ENCODE assay signal across 8 cellular contexts in the genomic region with DNA sequence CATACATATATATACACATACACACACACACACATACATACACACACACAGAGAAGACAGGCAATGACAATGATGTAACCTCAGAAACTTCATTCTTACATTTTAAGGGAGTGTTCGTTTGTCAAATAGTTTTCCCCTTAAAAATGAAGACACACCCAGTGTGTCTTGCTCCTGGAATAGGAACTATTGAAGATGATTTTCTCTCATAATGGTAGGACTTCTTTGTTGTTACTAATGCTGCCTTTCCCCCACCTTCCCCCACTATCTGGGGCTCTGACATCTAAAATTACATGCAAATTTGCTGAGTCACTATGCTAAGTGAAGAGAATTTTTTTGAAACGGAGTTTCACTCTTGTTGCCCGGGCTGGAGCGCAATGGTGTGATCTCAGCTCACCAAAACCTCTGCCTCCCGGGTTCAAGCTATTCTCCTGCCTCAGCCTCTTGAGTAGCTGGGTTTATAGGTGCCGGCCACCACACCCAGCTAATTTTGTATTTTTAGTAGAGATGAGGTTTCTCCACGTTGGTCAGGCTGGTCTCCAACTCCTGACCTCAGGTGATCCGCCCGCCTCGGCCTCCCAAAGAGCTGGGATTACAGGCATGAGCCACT. TPM values are rescaled to one million over a fixed set of nuclear protein-coding genes. Genes with fewer than 3 reads are reported as not detected.
DNase-seq lines count a peak whose midpoint lies in the region; ATAC-seq, FAIRE-seq and TF ChIP-seq lines count a peak whose summit lies in the region.
"Not testable (repeated sequence)": the region's sequence is repeated elsewhere in the genome, so short reads cannot be mapped to it uniquely, and the experiment has no call there.

No MANE protein-coding gene starts in this region.

- H3K4me3 ChIP-seq in A549: peak overlapping the region; percentile 12; the same call in 1 of the 3 replicates
- H3K4me3 ChIP-seq in astrocyte of the spinal cord (ENCODE audit: low read depth, low read length); foreskin fibroblast (ENCODE audit: low read depth in 1 of 2, low read length in 2 of 2): not testable (repeated sequence)

- not testable (repeated sequence) for TF ChIP-seq EP300 in A549 (IDR thresholded peaks at IDR 0.05)

- ATAC-seq in A549: peak; percentile 89 to 90
- peak; percentile 66 to 68 for ATAC-seq in natural killer cell treated with Interleukin-12 subunit alpha and Interleukin-12 subunit beta and Interleukin-15 and Interleukin-18, amount 100 ng/mL, for 72 hours

- TF ChIP-seq RAD21 in A549 (conservative IDR thresholded peaks at IDR 0.05 in 1 of 2, IDR thresholded peaks at IDR 0.05 in 1 of 2): not testable (repeated sequence)

- H3K9me3 ChIP-seq in A549: not testable (repeated sequence)

- peak overlapping the region; percentile 78 to 90 for H3K27ac ChIP-seq in A549

- H3K4me3 Mint-ChIP-seq in HFFc6: peak overlapping the region; percentile 53
- H3K4me3 Mint-ChIP-seq in natural killer cell treated with Interleukin-12 subunit alpha and Interleukin-12 subunit beta and Interleukin-15 and Interleukin-18, amount 100 ng/mL, for 72 hours: not testable (repeated sequence)

- H3K4me1 ChIP-seq in A549: peaks cover 16% of the 10 kb centered on the region

- H3K4me2 ChIP-seq in A549: peak overlapping the region; percentile 79

- H3K27ac Mint-ChIP-seq in HFFc6: peak overlapping the region; percentile 89
- peak overlapping the region; percentile 21 to 65 for H3K27ac Mint-ChIP-seq in natural killer cell treated with Interleukin-12 subunit alpha and Interleukin-12 subunit beta and Interleukin-15 and Interleukin-18, amount 100 ng/mL, for 72 hours

- TF ChIP-seq POLR2A in A549 (IDR thresholded peaks at IDR 0.05; ENCODE audit: low read length): not testable (repeated sequence)

- peaks cover 11% of the 10 kb centered on the region for H3K4me1 Mint-ChIP-seq in HFFc6 (ENCODE audit: low read depth)
- not testable (repeated sequence) for H3K4me1 Mint-ChIP-seq in natural killer cell treated with Interleukin-12 subunit alpha and Interleukin-12 subunit beta and Interleukin-15 and Interleukin-18, amount 100 ng/mL, for 72 hours (ENCODE audit: low read depth in 2 of 2)

- not testable (repeated sequence) for H3K9me3 Mint-ChIP-seq in HFFc6; natural killer cell treated with Interleukin-12 subunit alpha and Interleukin-12 subunit beta and Interleukin-15 and Interleukin-18, amount 100 ng/mL, for 72 hours

- not testable (repeated sequence) for FAIRE-seq in A549 (lab: Jason Lieb, UNC)

- CTCF ChIA-PET in A549 (lab: Yijun Ruan, JAX): interaction anchor here (0.6 kb wide), 1 partner anchor 1586 kb away, joined by 3 read pairs; no protein-coding TSS in a partner anchor

- POLR2A ChIA-PET in A549 (lab: Yijun Ruan, JAX): interaction anchor here (5.3 kb wide), 1 partner anchor 77 kb away, joined by 36 read pairs; a partner anchor contains a TSS

- in situ Hi-C loops in astrocyte of the spinal cord (cut with HindIII; ENCODE audit: low sequenced_read_pairs): not testable (repeated sequence)

- not testable (repeated sequence) for TF ChIP-seq CTCF in A549 (IDR thresholded peaks at IDR 0.05); HFFc6 (IDR thresholded peaks at IDR 0.05); astrocyte of the spinal cord (IDR thresholded peaks at IDR 0.05; ENCODE audit: low read depth, low read length); foreskin fibroblast (IDR thresholded peaks at IDR 0.05; ENCODE audit: low read depth, low read length)

- 27% methylated on average over 10 of the region's 10 CpGs for WGBS in A549 (ENCODE audit: missing lambda C conversion rate)

- H3K27me3 Mint-ChIP-seq in HFFc6 (ENCODE audit: insufficient read depth); natural killer cell treated with Interleukin-12 subunit alpha and Interleukin-12 subunit beta and Interleukin-15 and Interleukin-18, amount 100 ng/mL, for 72 hours: not testable (repeated sequence)

- peak; percentile 52 to 77 for DNase-seq in A549 (ENCODE audit: low read depth in 1 of 2, low spot score in 1 of 2)
- DNase-seq in ELR (ENCODE audit: low read depth): peak; percentile 64
- peak; percentile 72 for DNase-seq in HFFc6
- peak; percentile 51 for DNase-seq in MV-4-11 (lab: John Stamatoyannopoulos, UW)
- DNase-seq in SIG-M5 treated with dmso at 0.1 percent for 504 hours (lab: John Stamatoyannopoulos, UW; ENCODE audit: unreplicated experiment): peak; percentile 45
- DNase-seq in astrocyte of the spinal cord (ENCODE audit: low read depth, low spot score): peak; percentile 77
- peak; percentile 23 to 61 for DNase-seq in foreskin fibroblast
- not testable (repeated sequence) for DNase-seq in natural killer cell treated with Interleukin-12 subunit alpha and Interleukin-12 subunit beta and Interleukin-15 and Interleukin-18, amount 100 ng/mL, for 72 hours (ENCODE audit: low spot score)

- peaks cover 30% of the 10 kb centered on the region for H3K36me3 Mint-ChIP-seq in HFFc6 (ENCODE audit: low read depth)
- H3K36me3 Mint-ChIP-seq in natural killer cell treated with Interleukin-12 subunit alpha and Interleukin-12 subunit beta and Interleukin-15 and Interleukin-18, amount 100 ng/mL, for 72 hours: peaks cover 17% of the 10 kb centered on the region

TF ChIP-seq in A549, 52 proteins besides CTCF, POLR2A, EP300 and RAD21:
- 0 out of 2 replicates have a peak, but pooled peaks have one; percentile 44 for TF ChIP-seq EHF (CRISPR knock-in tag; IDR thresholded peaks at IDR 0.05)
- 0 out of 2 replicates have a peak, but pooled peaks have one; percentile 27 for TF ChIP-seq RARB (CRISPR knock-in tag; IDR thresholded peaks at IDR 0.05)
- TF ChIP-seq HOXB13 (CRISPR knock-in tag; IDR thresholded peaks at IDR 0.05; ENCODE audit: low read depth): peak; percentile 67; the same call in 1 of the 2 replicates
- peak; percentile 100 for TF ChIP-seq NFE2L2 (conservative IDR thresholded peaks at IDR 0.05; ENCODE audit: low read length)
- TF ChIP-seq FOSL2 (IDR thresholded peaks at IDR 0.05): not testable (repeated sequence)
- TF ChIP-seq FOSL2 (CRISPR knock-in tag; IDR thresholded peaks at IDR 0.05): peak; percentile 63; the same call in 1 of the 2 replicates
- TF ChIP-seq HOXA7 (CRISPR knock-in tag; IDR thresholded peaks at IDR 0.05): 0 out of 2 replicates have a peak, but pooled peaks have one; percentile 19
- peak; percentile 100 for TF ChIP-seq MAFK (IDR thresholded peaks at IDR 0.05; ENCODE audit: partially characterized antibody)
- TF ChIP-seq, protein P1, sequence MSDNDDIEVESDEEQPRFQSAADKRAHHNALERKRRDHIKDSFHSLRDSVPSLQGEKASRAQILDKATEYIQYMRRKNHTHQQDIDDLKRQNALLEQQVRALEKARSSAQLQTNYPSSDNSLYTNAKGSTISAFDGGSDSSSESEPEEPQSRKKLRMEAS (IDR thresholded peaks at IDR 0.05): 0 out of 2 replicates have a peak, but pooled peaks have one; percentile 36

RNA-seq across cellular contexts. Expression of a gene that starts 48.1 kb away (rescaled TPM):
- 31.8 and 36.8 TPM in 2 replicates for polyA plus RNA-seq in A549 (2011; rRNA removed)
- polyA plus RNA-seq in A549 (2012; cell fraction: cytosol; rRNA removed): 8.8 and 9.3 TPM in 2 replicates
- 9.7 and 13.7 TPM in 2 replicates for polyA plus RNA-seq in A549 (2012; cell fraction: nucleus; rRNA removed)
- 20.6 to 21.6 TPM (median 21.1 TPM) in 3 replicates for polyA plus RNA-seq in A549 (2017; fragmentation: RNase III; extraction: RNeasy Plus Mini Kit Qiagen cat#74134 plus additional on column Dnase treatment)
- 37.3 and 37.5 TPM in 2 replicates for polyA minus RNA-seq in A549 (2011; rRNA and poly(A)+ RNA removed)
- 10 to 100 TPM; 16.4 to 24.1 (median 20.4) TPM for total RNA-seq in HFFc6 (2021; fragmentation: NEBNext Ultra II Directional; extraction: Animal tissue kit (Norgen Biotek cat#: 25700))
- 10 to 100 TPM; 17.5 to 37.7 TPM for total RNA-seq in natural killer cell treated with Interleukin-12 subunit alpha and Interleukin-12 subunit beta and Interleukin-15 and Interleukin-18, amount 100 ng/mL, for 72 hours

RNA-seq across cellular contexts. Expression of a gene that starts 48.1 kb away (rescaled TPM):
- 32.5 and 54.7 TPM in 2 replicates for polyA plus RNA-seq in A549 (2011; rRNA removed)
- 13.7 and 19.5 TPM in 2 replicates for polyA plus RNA-seq in A549 (2012; cell fraction: cytosol; rRNA removed)
- polyA plus RNA-seq in A549 (2012; cell fraction: nucleus; rRNA removed): 4.0 and 8.2 TPM in 2 replicates
- 44.7 to 48.9 TPM (median 45.9 TPM) in 3 replicates for polyA plus RNA-seq in A549 (2017; fragmentation: RNase III; extraction: RNeasy Plus Mini Kit Qiagen cat#74134 plus additional on column Dnase treatment)
- 3.1 and 3.5 TPM in 2 replicates for polyA minus RNA-seq in A549 (2011; rRNA and poly(A)+ RNA removed)
- total RNA-seq in HFFc6 (2021; fragmentation: NEBNext Ultra II Directional; extraction: Animal tissue kit (Norgen Biotek cat#: 25700)): 10 to 100 TPM; 15.1 to 23.0 (median 19.4) TPM
- total RNA-seq in natural killer cell treated with Interleukin-12 subunit alpha and Interleukin-12 subunit beta and Interleukin-15 and Interleukin-18, amount 100 ng/mL, for 72 hours: 1 to 10 TPM; 6.4 to 6.9 TPM

RNA-seq across cellular contexts. Expression of a gene that starts 49.6 kb away (rescaled TPM):
- polyA plus RNA-seq in A549 (2011; rRNA removed) (46.7 and 51.2 TPM in 2 replicates), A549 (2017; fragmentation: RNase III; extraction: RNeasy Plus Mini Kit Qiagen cat#74134 plus additional on column Dnase treatment) (53.2 to 59.0 TPM (median 53.5 TPM) in 3 replicates)
- 19.8 and 22.5 TPM in 2 replicates for polyA plus RNA-seq in A549 (2012; cell fraction: cytosol; rRNA removed)
- 4.4 and 8.1 TPM in 2 replicates for polyA plus RNA-seq in A549 (2012; cell fraction: nucleus; rRNA removed)
- 8.5 and 12.0 TPM in 2 replicates for polyA minus RNA-seq in A549 (2011; rRNA and poly(A)+ RNA removed)
- total RNA-seq in HFFc6 (2021; fragmentation: NEBNext Ultra II Directional; extraction: Animal tissue kit (Norgen Biotek cat#: 25700)): 10 to 100 TPM; 17.0 to 23.2 (median 20.1) TPM
- 10 to 100 TPM; 16.4 to 23.1 TPM for total RNA-seq in natural killer cell treated with Interleukin-12 subunit alpha and Interleukin-12 subunit beta and Interleukin-15 and Interleukin-18, amount 100 ng/mL, for 72 hours
